In the genomic region with DNA sequence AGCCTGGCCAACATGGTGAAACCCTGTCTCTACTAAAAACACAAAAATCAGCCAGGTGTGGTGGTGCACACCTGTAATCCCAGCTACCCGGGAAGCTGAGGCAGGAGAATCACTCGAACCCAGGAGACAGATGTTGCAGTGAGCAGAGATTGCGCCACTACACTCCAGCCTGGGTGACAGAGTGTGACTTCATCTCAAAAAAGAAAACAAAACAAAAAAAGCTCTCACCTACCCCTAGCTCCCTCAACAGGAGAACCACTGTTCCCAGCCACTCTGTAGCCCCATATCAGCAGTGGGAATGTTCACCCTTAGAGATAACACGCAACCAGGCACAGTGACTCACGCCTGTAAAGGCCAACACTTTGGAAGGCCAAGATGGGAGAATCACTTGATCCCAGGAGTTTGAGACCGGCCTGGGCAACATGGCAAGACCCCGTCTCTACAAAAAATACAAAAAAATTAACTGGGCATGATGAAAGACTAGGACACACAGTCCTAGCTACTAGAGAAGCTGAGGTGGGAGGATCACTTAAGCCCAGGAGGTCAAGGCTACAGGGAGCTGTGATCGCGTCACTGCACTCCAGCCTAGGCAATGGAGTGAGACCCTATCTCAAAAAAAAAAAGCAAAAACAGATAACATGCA, we compare ENCODE assay signal across 1 cellular context.
TF ChIP-seq lines count a peak whose summit lies in the region.

No MANE protein-coding gene starts in this region.

TF ChIP-seq in HepG2, 621 proteins besides CTCF, POLR2A, EP300 and RAD21 (continued from another document):
- TF ChIP-seq ZFP36L1 (CRISPR knock-in tag; IDR thresholded peaks at IDR 0.05) (peak; percentile 21; the same call in 1 of the 2 replicates), ZNF567 (CRISPR knock-in tag; IDR thresholded peaks at IDR 0.05; ENCODE audit: borderline replicate concordance) (no peak), GATAD2A (CRISPR knock-in tag; IDR thresholded peaks at IDR 0.05) (0 out of 2 replicates have a peak, but pooled peaks have one; percentile 17), CEBPB (IDR thresholded peaks at IDR 0.05; ENCODE audit: borderline replicate concordance, low read depth, low read length) (peak; percentile 62), ZNF230 (CRISPR knock-in tag; IDR thresholded peaks at IDR 0.05) (0 out of 2 replicates have a peak, but pooled peaks have one; percentile 12), XRCC5 (optimal IDR thresholded peaks at IDR 0.05; ENCODE audit: low read length) (no peak), FOXP1 (IDR thresholded peaks at IDR 0.05) (peak; percentile 56), FOXP1 (CRISPR knock-in tag; IDR thresholded peaks at IDR 0.05) (no peak)
- TF ChIP-seq, protein P1, sequence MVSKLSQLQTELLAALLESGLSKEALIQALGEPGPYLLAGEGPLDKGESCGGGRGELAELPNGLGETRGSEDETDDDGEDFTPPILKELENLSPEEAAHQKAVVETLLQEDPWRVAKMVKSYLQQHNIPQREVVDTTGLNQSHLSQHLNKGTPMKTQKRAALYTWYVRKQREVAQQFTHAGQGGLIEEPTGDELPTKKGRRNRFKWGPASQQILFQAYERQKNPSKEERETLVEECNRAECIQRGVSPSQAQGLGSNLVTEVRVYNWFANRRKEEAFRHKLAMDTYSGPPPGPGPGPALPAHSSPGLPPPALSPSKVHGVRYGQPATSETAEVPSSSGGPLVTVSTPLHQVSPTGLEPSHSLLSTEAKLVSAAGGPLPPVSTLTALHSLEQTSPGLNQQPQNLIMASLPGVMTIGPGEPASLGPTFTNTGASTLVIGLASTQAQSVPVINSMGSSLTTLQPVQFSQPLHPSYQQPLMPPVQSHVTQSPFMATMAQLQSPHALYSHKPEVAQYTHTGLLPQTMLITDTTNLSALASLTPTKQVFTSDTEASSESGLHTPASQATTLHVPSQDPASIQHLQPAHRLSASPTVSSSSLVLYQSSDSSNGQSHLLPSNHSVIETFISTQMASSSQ (IDR thresholded peaks at IDR 0.05; ENCODE audit: low read depth): no peak
- TF ChIP-seq, protein P1 (CRISPR knock-in tag; IDR thresholded peaks at IDR 0.05; ENCODE audit: borderline replicate concordance): peak; percentile 39; the same call in 1 of the 2 replicates
